ENCODE assay signal across 10 cellular contexts in genomic region chr1:159171688-159172501, GRCh38. TPM values are rescaled to one million over a fixed set of nuclear protein-coding genes. Genes with fewer than 3 reads are reported as not detected.
DNase-seq lines count a peak whose midpoint lies in the region; ATAC-seq and TF ChIP-seq lines count a peak whose summit lies in the region.
"Had no signal": no experiment of that assay in that cellular context is flagged by ENCODE, and none has a peak within 500 bp of the region (broad histone marks: within the 10 kb centered on the region; RNA-seq: fewer than 3 reads in every experiment).

No MANE protein-coding gene starts in this region.

- H3K9ac ChIP-seq in H9 (ENCODE audit: extremely low read depth, insufficient read length, low read length) (peak overlapping the region; percentile 40), iPS-15b (ENCODE audit: low read depth, low read length) (no peak overlapping the region), smooth muscle cell (ENCODE audit: low read depth) (no peak overlapping the region)

- H2BK20ac ChIP-seq in H9 (ENCODE audit: low read depth, low read length, poor library complexity, severe bottlenecking): no peak overlapping the region

- no peaks in the 10 kb centered on the region for H3K36me3 Mint-ChIP-seq in H9 (ENCODE audit: insufficient read depth in 1 of 3, low read depth in 3 of 3)
- peaks cover 0 to 5% (median 3%) of the 10 kb centered on the region in 3 donors for H3K36me3 Mint-ChIP-seq in naive thymus-derived CD8-positive, alpha-beta T cell

- H3T11ph ChIP-seq in H9 (ENCODE audit: low read length): no peak overlapping the region

- no peak overlapping the region for H3K18ac ChIP-seq in H9 (ENCODE audit: insufficient read length, low read depth, low read length)

- H3K27me3 ChIP-seq in H9 (ENCODE audit: insufficient read depth, low read length) (no peaks in the 10 kb centered on the region), iPS-15b (ENCODE audit: control insufficient read depth, insufficient read depth, low read length) (peaks cover 27% of the 10 kb centered on the region), smooth muscle cell (ENCODE audit: low read depth) (peaks cover 65% of the 10 kb centered on the region)

- no peak overlapping the region for H4K8ac ChIP-seq in H9 (replicated peaks; ENCODE audit: insufficient read length, low read depth, low read length)

- no peak overlapping the region for H2BK12ac ChIP-seq in H9 (ENCODE audit: insufficient read length, low read depth, low read length)

- no peak overlapping the region for H3K4ac ChIP-seq in H9 (ENCODE audit: low read depth, low read length)

- H2AFZ ChIP-seq in H9 (ENCODE audit: low read length) (no peak overlapping the region), smooth muscle cell (ENCODE audit: low read depth) (peak overlapping the region; percentile 33)

- peaks cover 9% of the 10 kb centered on the region for H3K23me2 ChIP-seq in H9 (ENCODE audit: insufficient read length, low read depth, low read length, poor library complexity, severe bottlenecking)

- H3K14ac ChIP-seq in H9 (ENCODE audit: insufficient read depth, low read length): 0 out of 2 replicates have a peak overlapping the region, but pooled peaks have one; percentile 8

- no peaks in the 10 kb centered on the region for H3K79me2 ChIP-seq in H9 (ENCODE audit: insufficient read depth, low read length)
- no peaks in the 10 kb centered on the region for H3K79me2 ChIP-seq in smooth muscle cell (ENCODE audit: low read depth)

- no peak overlapping the region for H3K23ac ChIP-seq in H9 (ENCODE audit: insufficient read length, low read depth, low read length)

- H3K4me3 ChIP-seq in iPS-15b (ENCODE audit: low read depth, low read length) (peak overlapping the region; percentile 73), smooth muscle cell (peak overlapping the region; percentile 52)
- H3K4me3 ChIP-seq: SK-N-MC had no signal

- no peak overlapping the region for H2BK120ac ChIP-seq in H9 (ENCODE audit: low read depth, low read length, poor library complexity, severe bottlenecking)

- H2BK15ac ChIP-seq in H9 (ENCODE audit: low read depth, low read length): no peak overlapping the region

- in situ Hi-C loops in KBM-7 (cut with MboI; ENCODE audit: low pct_unique_long_range_greater_than_20kb, low sequenced_read_pairs): no loop called here

- H3K27ac Mint-ChIP-seq in H9: peak overlapping the region in 1 of 3 experiments; percentile 17; a peak in 2 of 7 replicates
- peak overlapping the region in 1 of 10 donors; percentile 15 for H3K27ac Mint-ChIP-seq in naive thymus-derived CD8-positive, alpha-beta T cell

- no peaks in the 10 kb centered on the region for H3K79me1 ChIP-seq in H9 (ENCODE audit: insufficient read depth, low read depth, low read length, poor library complexity, severe bottlenecking)

- DNase-seq in H9 (peak; percentile 66), amniotic epithelial cell (ENCODE audit: low read depth) (peak; percentile 19), smooth muscle cell (lab: John Stamatoyannopoulos, UW; ENCODE audit: unreplicated experiment) (no peak), KBM-7 (no peak), RKO (ENCODE audit: low spot score) (no peak)
- no peak for DNase-seq in naive thymus-derived CD8-positive, alpha-beta T cell
- DNase-seq in stimulated activated naive CD4-positive, alpha-beta T cell treated with Interleukin-2 at 50 U/mL for 16 hours (lab: John Stamatoyannopoulos, UW): no peak

- H3K4me2 ChIP-seq in H9 (ENCODE audit: insufficient read depth, insufficient read length, low read length) (peak overlapping the region; percentile 95), smooth muscle cell (peak overlapping the region; percentile 93)

- H4K5ac ChIP-seq in H9 (ENCODE audit: insufficient read length, low read depth, low read length): no peak overlapping the region

- TF ChIP-seq CTCF in H9 (conservative IDR thresholded peaks at IDR 0.05): no peak
- TF ChIP-seq CTCF in smooth muscle cell (IDR thresholded peaks at IDR 0.05; ENCODE audit: borderline replicate concordance, insufficient read depth, poor library complexity, severe bottlenecking): no peak

- no peaks in the 10 kb centered on the region for H3K4me1 ChIP-seq in H9 (ENCODE audit: insufficient read depth, low read length)
- peaks cover 3% of the 10 kb centered on the region for H3K4me1 ChIP-seq in iPS-15b (ENCODE audit: control insufficient read depth, insufficient read depth, low read length)
- no peaks in the 10 kb centered on the region for H3K4me1 ChIP-seq in smooth muscle cell (ENCODE audit: low read depth)

- H2AK5ac ChIP-seq in H9 (ENCODE audit: insufficient read length, low read length): no peak overlapping the region

- POLR2A ChIA-PET in naive thymus-derived CD8-positive, alpha-beta T cell (lab: Charles Lee): no interaction called here

- no peak overlapping the region for H2BK5ac ChIP-seq in H9 (ENCODE audit: insufficient read length, low read length)

- no peaks in the 10 kb centered on the region for H4K20me1 ChIP-seq in H9 (ENCODE audit: control insufficient read depth, insufficient read depth, insufficient read length)
- peaks cover 18% of the 10 kb centered on the region for H4K20me1 ChIP-seq in smooth muscle cell (ENCODE audit: low read depth)

- H4K91ac ChIP-seq in H9 (ENCODE audit: insufficient read length, low read depth, low read length): no peak overlapping the region

- H3K9me3 ChIP-seq in H9 (ENCODE audit: control insufficient read depth, low read depth, low read length) (no peaks in the 10 kb centered on the region), iPS-15b (ENCODE audit: control insufficient read depth, insufficient read depth, low read length) (no peaks in the 10 kb centered on the region), smooth muscle cell (replicated peaks; ENCODE audit: low read depth) (no peaks in the 10 kb centered on the region)

- H3F3A ChIP-seq in smooth muscle cell (ENCODE audit: low read depth): no peaks in the 10 kb centered on the region

- H3K27ac ChIP-seq in H9 (ENCODE audit: insufficient read length, low read depth, low read length) (no peak overlapping the region), smooth muscle cell (ENCODE audit: low read depth) (no peak overlapping the region)
- H3K27ac ChIP-seq: SK-N-MC had no signal

- H3K36me3 ChIP-seq in iPS-15b (ENCODE audit: control insufficient read depth, insufficient read depth, low read length) (no peaks in the 10 kb centered on the region), smooth muscle cell (ENCODE audit: low read depth) (no peaks in the 10 kb centered on the region)

- peak overlapping the region; percentile 72 to 97 for H3K4me3 Mint-ChIP-seq in H9
- peak overlapping the region in 3 of 10 donors; percentile 22 to 43 (median 23) for H3K4me3 Mint-ChIP-seq in naive thymus-derived CD8-positive, alpha-beta T cell

- no peak for ATAC-seq in naive thymus-derived CD8-positive, alpha-beta T cell

- H3K4me1 Mint-ChIP-seq in H9: peaks cover 10 to 18% of the 10 kb centered on the region in 2 experiments
- H3K4me1 Mint-ChIP-seq in naive thymus-derived CD8-positive, alpha-beta T cell: peaks cover 3 to 7% (median 6%) of the 10 kb centered on the region in 4 donors

- H3K56ac ChIP-seq in H9 (ENCODE audit: insufficient read length, low read depth, low read length): no peak overlapping the region

- H3K9me3 Mint-ChIP-seq in H9: no peaks in the 10 kb centered on the region
- H3K9me3 Mint-ChIP-seq in naive thymus-derived CD8-positive, alpha-beta T cell: peaks cover 0 to 3% (median 0%) of the 10 kb centered on the region in 9 donors

- H3K27me3 Mint-ChIP-seq in H9 (ENCODE audit: low read depth): peaks cover 48% of the 10 kb centered on the region
- H3K27me3 Mint-ChIP-seq in naive thymus-derived CD8-positive, alpha-beta T cell: peaks cover 48 to 81% (median 66%) of the 10 kb centered on the region in 5 donors

- no CpG with 5 or more reads among the region's 49 CpGs for WGBS in H9 (ENCODE audit: extremely low coverage, insufficient read length, low lambda C conversion rate)
- under 1% methylated on average over 27 of the region's 49 CpGs for WGBS in smooth muscle cell (ENCODE audit: low lambda C conversion rate)

RNA-seq across cellular contexts. Expression of gene CADM3, which starts 0.5 kb away (rescaled TPM):
- total RNA-seq in H9 (2021) (5.6 and 5.7 TPM in 2 replicates), smooth muscle cell (0.54 and 0.90 TPM in 2 replicates)
- polyA plus RNA-seq in smooth muscle cell: 0.74 and 1.2 TPM in 2 replicates
- not detected for total RNA-seq in naive thymus-derived CD8-positive, alpha-beta T cell
- not detected for polyA plus RNA-seq in naive thymus-derived CD8-positive, alpha-beta T cell
- total RNA-seq: dermis microvascular lymphatic vessel endothelial cell had no signal

RNA-seq across cellular contexts. Expression of gene ACKR1, which starts 32.8 kb away (rescaled TPM):
- total RNA-seq in H9 (2021): 0.26 and 0.39 TPM in 2 replicates
- 0.04 TPM in 1 of 2 replicates, not detected in the other for total RNA-seq in smooth muscle cell
- 0.25 TPM in 1 of 2 replicates, not detected in the other for polyA plus RNA-seq in smooth muscle cell
- total RNA-seq in naive thymus-derived CD8-positive, alpha-beta T cell: not detected
- polyA plus RNA-seq in naive thymus-derived CD8-positive, alpha-beta T cell: not detected
- total RNA-seq: dermis microvascular lymphatic vessel endothelial cell had no signal

Comparison
In these comparisons a context has a peak if more than half of its experiments do, and no peak if none do; other contexts are left out.
1. DNase-seq: peak in H9 (single experiment) and amniotic epithelial cell (single experiment); none in smooth muscle cell (single experiment), naive thymus-derived CD8-positive, alpha-beta T cell (0 of 10), stimulated activated naive CD4-positive, alpha-beta T cell treated with Interleukin-2 at 50 U/mL for 16 hours (single experiment), KBM-7 (single experiment) and RKO (single experiment).